ENCODE assay signal across 8 cellular contexts in the genomic region with DNA sequence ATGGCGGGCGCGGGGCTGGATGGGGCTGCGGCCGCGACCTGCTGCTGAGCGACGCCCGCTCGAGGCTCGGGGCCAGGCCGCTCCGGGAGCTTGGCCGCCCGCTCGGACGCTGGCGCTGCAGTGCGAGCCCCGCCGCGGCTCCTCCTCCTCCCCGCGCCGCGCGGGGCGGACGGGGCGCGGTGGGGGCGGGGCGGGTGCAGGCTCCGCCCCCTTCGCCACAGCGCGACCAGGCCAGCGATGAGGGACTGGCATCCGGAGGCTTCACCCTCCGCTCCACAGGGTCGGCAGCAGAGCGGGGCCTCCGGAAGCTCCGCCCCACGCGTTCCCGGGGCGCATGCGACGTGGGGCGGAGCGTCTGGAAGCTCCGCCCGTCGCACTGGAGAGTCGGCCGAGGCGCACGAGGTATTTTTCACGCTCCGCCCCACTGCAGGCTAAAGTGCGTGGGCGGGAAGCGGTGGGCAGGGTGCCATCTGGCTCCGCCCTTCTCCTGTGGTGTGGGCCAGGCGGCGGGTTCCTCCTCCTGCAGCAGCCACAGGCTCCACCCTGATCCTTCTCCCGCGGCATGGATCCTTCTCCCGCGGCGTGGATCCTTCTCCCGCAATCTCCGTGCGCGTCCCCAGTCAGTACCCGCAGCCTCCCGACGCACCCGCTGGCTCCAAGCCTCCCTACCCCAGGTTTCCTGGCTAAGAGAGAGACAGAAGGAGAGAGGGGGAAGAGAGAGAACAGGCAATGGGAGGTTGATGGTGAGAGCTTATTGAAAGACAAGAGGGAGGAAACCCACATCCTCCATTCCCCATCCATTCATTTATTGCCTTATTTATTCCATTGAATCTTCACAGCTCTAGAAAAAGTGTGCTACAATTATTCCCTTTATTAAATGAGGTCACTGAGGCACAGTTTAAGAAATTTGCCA.
DNase-seq lines count a peak whose midpoint lies in the region; ATAC-seq lines count a peak whose summit lies in the region.
"Not testable (repeated sequence)": the region's sequence is repeated elsewhere in the genome, so short reads cannot be mapped to it uniquely, and the experiment has no call there.

No MANE protein-coding gene starts in this region.

- peak; percentile 56 for ATAC-seq in GM21526 (IDR thresholded peaks at IDR 0.05; ENCODE audit: low FRiP score, unreplicated experiment)

- H3K4me3 ChIP-seq in SK-N-MC (peak overlapping the region; percentile 71), mononuclear cell (ENCODE audit: low read length) (peak overlapping the region; percentile 19)

- not testable (repeated sequence) for H3K9ac ChIP-seq in SK-N-MC (ENCODE audit: insufficient read length)

- H3K27ac ChIP-seq in SK-N-MC = not testable (repeated sequence)

- not testable (repeated sequence) for H3K36me3 ChIP-seq in SK-N-MC (ENCODE audit: insufficient read depth, low read length)

- not testable (repeated sequence) for H3K27me3 ChIP-seq in mononuclear cell (ENCODE audit: insufficient read depth, low read length)

- H3K9me3 ChIP-seq in SK-N-MC (ENCODE audit: low read depth, low read length); mononuclear cell (ENCODE audit: low read depth, low read length): not testable (repeated sequence)

- DNase-seq in CD1c-positive myeloid dendritic cell (ENCODE audit: extremely low spot score) (peak; percentile 93), NCI-H1417 (lab: John Stamatoyannopoulos, UW) (peak; percentile 83 to 95 (median 87)), fibroblast of gingiva (ENCODE audit: low read depth) (peak; percentile 91)
- DNase-seq in SK-N-MC (ENCODE audit: low read depth, low spot score) = not testable (repeated sequence)
- DNase-seq in activated effector memory CD4-positive, alpha-beta T cell treated with Interleukin-2 at 50 U/mL for 16 hours = peak; percentile 85
- DNase-seq in stimulated activated CD8-positive, alpha-beta memory T cell treated with anti-CD3 and anti-CD28 coated beads, Interleukin-12 subunit alpha, Interleukin-12 subunit beta, amount 100 ng/mL, for 1 hour (ENCODE audit: low read depth) = peak; percentile 77

- H3K4me1 ChIP-seq in mononuclear cell (ENCODE audit: insufficient read depth, low read length) = not testable (repeated sequence)
